Comparison of ENCODE assay signal across 9 cellular contexts in genomic region chr4:123244233-123244632, GRCh38.
A peak's percentile ranks its signal among the peaks of the same experiment; 100 is the strongest.
DNase-seq lines count a peak whose midpoint lies in the region; ATAC-seq and TF ChIP-seq lines count a peak whose summit lies in the region.
"Had no signal": no experiment of that assay in that cellular context is flagged by ENCODE, and none has a peak within 500 bp of the region (broad histone marks: within the 10 kb centered on the region; RNA-seq: fewer than 3 reads in every experiment).

No MANE protein-coding gene starts in this region.

- H3K4me3 Mint-ChIP-seq in CD14-positive monocyte (peak overlapping the region in 1 of 2 donors; percentile 35), HFFc6 (no peak overlapping the region)
- H3K4me3 Mint-ChIP-seq: brain had no signal

- intact Hi-C loops in CD14-positive monocyte (cut with micrococcal nuclease), result loop anchor here in 1 of 2 donors (10.0 kb wide), 1 partner anchor 111 kb away; no protein-coding TSS in a partner anchor

- ATAC-seq in HG03457 (IDR thresholded peaks at IDR 0.05; ENCODE audit: unreplicated experiment) (no peak), GM21528 (IDR thresholded peaks at IDR 0.05; ENCODE audit: low FRiP score, unreplicated experiment) (no peak), GM18870 (IDR thresholded peaks at IDR 0.05; ENCODE audit: unreplicated experiment) (no peak)

- H3K27me3 Mint-ChIP-seq in CD14-positive monocyte (ENCODE audit: low read depth in 3 of 3) (peaks cover 0 to 1% (median 0%) of the 10 kb centered on the region in 3 donors), HFFc6 (ENCODE audit: insufficient read depth) (no peaks in the 10 kb centered on the region)
- H3K27me3 Mint-ChIP-seq: brain had no signal

- H3K4me1 Mint-ChIP-seq in CD14-positive monocyte (peaks cover 42% of the 10 kb centered on the region), HFFc6 (ENCODE audit: low read depth) (peaks cover 21% of the 10 kb centered on the region)

- peak overlapping the region in 3 of 7 donors; percentile 36 to 68 (median 46) for H3K27ac Mint-ChIP-seq in CD14-positive monocyte
- no peak overlapping the region for H3K27ac Mint-ChIP-seq in HFFc6
- H3K27ac Mint-ChIP-seq: brain had no signal

- peaks cover 0 to 6% (median 0%) of the 10 kb centered on the region in 7 donors for H3K9me3 Mint-ChIP-seq in CD14-positive monocyte
- peaks cover 15% of the 10 kb centered on the region; the same call in 1 of the 2 replicates for H3K9me3 Mint-ChIP-seq in HFFc6

- DNase-seq in CD14-positive monocyte (ENCODE audit: low spot score) (peak; percentile 49), HFFc6 (no peak), amniotic epithelial cell (ENCODE audit: low read depth) (peak; percentile 67), left kidney (ENCODE audit: low read depth, low spot score) (peak; percentile 44), GM03348 (ENCODE audit: low spot score) (no peak)

- no peaks in the 10 kb centered on the region for H3K36me3 Mint-ChIP-seq in CD14-positive monocyte
- H3K36me3 Mint-ChIP-seq in HFFc6 (ENCODE audit: low read depth), result peaks cover 16% of the 10 kb centered on the region

- TF ChIP-seq CTCF in CD14-positive monocyte (IDR thresholded peaks at IDR 0.05) (no peak), HFFc6 (IDR thresholded peaks at IDR 0.05) (peak; percentile 38; the same call in 1 of the 2 replicates)

Comparison
In these comparisons a context has a peak if more than half of its experiments do, and no peak if none do; other contexts are left out.
1. DNase-seq: peak in CD14-positive monocyte (single experiment), amniotic epithelial cell (single experiment) and left kidney (single experiment); none in HFFc6 (single experiment) and GM03348 (single experiment).